8 cellular contexts compared by ENCODE assay signal in genomic region chr2:31319391-31320175, GRCh38.
DNase-seq lines count a peak whose midpoint lies in the region; ATAC-seq, FAIRE-seq and TF ChIP-seq lines count a peak whose summit lies in the region.

No MANE protein-coding gene starts in this region.

- TF ChIP-seq CTCF in choroid plexus epithelial cell (conservative IDR thresholded peaks at IDR 0.05; ENCODE audit: low read depth, low read length) (no peak), D721Med (IDR thresholded peaks at IDR 0.05; ENCODE audit: insufficient read depth, missing control alignments) (no peak)

- DNase-seq in EH (ENCODE audit: low read depth) (peak; percentile 80), NCI-H748 (lab: John Stamatoyannopoulos, UW; ENCODE audit: unreplicated experiment) (peak; percentile 30), choroid plexus epithelial cell (ENCODE audit: low read depth) (peak; percentile 96), skeletal muscle cell (ENCODE audit: low read depth) (peak; percentile 81), D721Med (ENCODE audit: insufficient read length, low spot score) (no peak), NCI-H526 treated with DMSO at 0.1 percent for 48 hours (lab: John Stamatoyannopoulos, UW) (no peak), cerebellum (ENCODE audit: low spot score) (no peak)

- peak; percentile 54 for ATAC-seq in HG02610 (IDR thresholded peaks at IDR 0.05; ENCODE audit: unreplicated experiment)

- H3K4me3 ChIP-seq in choroid plexus epithelial cell (ENCODE audit: low read depth, low read length) (no peak overlapping the region), skeletal muscle cell (ENCODE audit: low read depth, low read length) (no peak overlapping the region)

- FAIRE-seq in D721Med (lab: Jason Lieb, UNC), result no peak

Comparison
In these comparisons a context has a peak if more than half of its experiments do, and no peak if none do; other contexts are left out.
1. DNase-seq: peak in EH (single experiment), NCI-H748 (single experiment), choroid plexus epithelial cell (single experiment) and skeletal muscle cell (single experiment); none in D721Med (single experiment), NCI-H526 treated with DMSO at 0.1 percent for 48 hours (single experiment) and cerebellum (single experiment).